Comparison of ENCODE assay signal across 9 cellular contexts in the genomic region with DNA sequence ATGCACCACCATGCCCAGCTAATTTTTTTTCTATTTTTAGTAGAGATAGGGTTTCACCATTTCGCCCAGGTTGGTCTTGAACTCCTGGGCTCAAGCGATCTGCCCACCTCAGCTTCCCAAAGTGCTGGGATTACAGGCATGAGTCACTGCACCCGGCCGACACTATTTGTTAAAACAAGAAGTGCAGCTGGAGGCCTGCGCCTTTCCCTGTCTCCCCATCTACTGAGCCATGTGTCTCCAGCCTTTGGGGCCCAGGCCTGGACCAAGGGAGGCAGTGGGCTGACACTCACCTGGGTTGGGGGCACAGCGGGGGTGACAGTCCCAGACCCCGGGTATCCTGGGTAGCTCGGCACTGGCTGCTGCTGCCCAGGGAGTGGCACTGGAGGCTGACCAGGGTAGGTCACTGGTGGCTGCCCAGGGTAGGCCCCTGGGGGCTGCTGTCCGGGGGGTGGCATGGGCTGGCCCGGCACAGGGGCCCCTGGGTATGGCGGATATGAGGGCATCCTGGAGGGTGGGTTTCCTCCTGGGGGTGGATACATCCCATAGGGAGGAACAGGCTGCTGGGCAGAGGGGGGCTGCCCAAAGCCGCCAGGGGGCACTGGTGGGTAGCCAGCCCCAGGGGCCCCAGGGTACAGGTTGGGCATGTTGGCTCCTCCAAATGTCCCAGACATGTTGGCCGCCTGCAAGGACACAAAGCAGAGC. TPM values are rescaled to one million over a fixed set of nuclear protein-coding genes. Genes with fewer than 3 reads are reported as not detected.
A peak's percentile ranks its signal among the peaks of the same experiment; 100 is the strongest.
DNase-seq lines count a peak whose midpoint lies in the region; ATAC-seq and TF ChIP-seq lines count a peak whose summit lies in the region.
"Had no signal": no experiment of that assay in that cellular context is flagged by ENCODE, and none has a peak within 500 bp of the region (broad histone marks: within the 10 kb centered on the region; RNA-seq: fewer than 3 reads in every experiment).

No MANE protein-coding gene starts in this region.

- peak; percentile 61 for DNase-seq in GM13977 (ENCODE audit: low spot score)
- DNase-seq in LHCN-M2 (ENCODE audit: low read depth): peak; percentile 38
- no peak for DNase-seq in sciatic nerve (ENCODE audit: low spot score)
- DNase-seq in hepatic stellate cell (ENCODE audit: low spot score): no peak
- no peak for DNase-seq in occipital lobe (lab: John Stamatoyannopoulos, UW)
- DNase-seq: activated T-cell treated with anti-CD3 and anti-CD28 coated beads, Interleukin-2, amount 50 U/mL, for 4 hours had no signal

- H3K4me1 Mint-ChIP-seq in dendritic cell treated with granulocyte-macrophage colony-stimulating factor and Interleukin-4, amounts not matched to agents 40 ng/mL and 50 ng/mL, for 4 days (ENCODE audit: low read depth): peaks cover 95% of the 10 kb centered on the region

- no peaks in the 10 kb centered on the region for H3K27me3 Mint-ChIP-seq in dendritic cell treated with granulocyte-macrophage colony-stimulating factor and Interleukin-4, amounts not matched to agents 40 ng/mL and 50 ng/mL, for 4 days

- peak overlapping the region; percentile 88 for H3K27ac Mint-ChIP-seq in dendritic cell treated with granulocyte-macrophage colony-stimulating factor and Interleukin-4, amounts not matched to agents 40 ng/mL and 50 ng/mL, for 4 days

- H3K36me3 Mint-ChIP-seq in dendritic cell treated with granulocyte-macrophage colony-stimulating factor and Interleukin-4, amounts not matched to agents 40 ng/mL and 50 ng/mL, for 4 days (ENCODE audit: low read depth): peaks cover 99% of the 10 kb centered on the region

- H3K9me3 Mint-ChIP-seq in dendritic cell treated with granulocyte-macrophage colony-stimulating factor and Interleukin-4, amounts not matched to agents 40 ng/mL and 50 ng/mL, for 4 days: no peaks in the 10 kb centered on the region
- H3K9me3 Mint-ChIP-seq: activated T-cell treated with anti-CD3 and anti-CD28 coated beads, Interleukin-2, amount 50 U/mL, for 4 hours had no signal

- in situ Hi-C loops in GM13977 (cut with MboI; ENCODE audit: low pct_unique_long_range_greater_than_20kb, low sequenced_read_pairs, unreplicated experiment): no loop called here

- H3K4me3 Mint-ChIP-seq in dendritic cell treated with granulocyte-macrophage colony-stimulating factor and Interleukin-4, amounts not matched to agents 40 ng/mL and 50 ng/mL, for 4 days: no peak overlapping the region
- H3K4me3 Mint-ChIP-seq: activated T-cell treated with anti-CD3 and anti-CD28 coated beads, Interleukin-2, amount 50 U/mL, for 4 hours had no signal

- peak; percentile 45 for TF ChIP-seq CTCF in GM13977 (IDR thresholded peaks at IDR 0.05; ENCODE audit: extremely low read depth, insufficient read depth, missing control alignments)

- ATAC-seq in sciatic nerve: peak; percentile 4
- ATAC-seq in HG03442 (IDR thresholded peaks at IDR 0.05; ENCODE audit: unreplicated experiment): no peak
- no peak for ATAC-seq in HG03571 (IDR thresholded peaks at IDR 0.05; ENCODE audit: unreplicated experiment)

- intact Hi-C loops in dendritic cell treated with granulocyte-macrophage colony-stimulating factor and Interleukin-4, amounts not matched to agents 40 ng/mL and 50 ng/mL, for 4 days (cut with micrococcal nuclease): loop anchor here (5.0 kb wide), 1 partner anchor 33 kb away; no protein-coding TSS in a partner anchor
- intact Hi-C loops in sciatic nerve (cut with DNase I): no loop called here

RNA-seq across cellular contexts. Expression of a gene that starts 36.3 kb away (rescaled TPM):
- not detected in 2 replicates for total RNA-seq in LHCN-M2 (2014; rRNA removed)
- polyA plus RNA-seq in LHCN-M2 (2012): 0.80 TPM
- 103 TPM for total RNA-seq in sciatic nerve
- total RNA-seq in occipital lobe: 1.6 TPM
- total RNA-seq: activated T-cell treated with anti-CD3 and anti-CD28 coated beads, Interleukin-2, amount 50 U/mL, for 4 hours had no signal

RNA-seq across cellular contexts. Expression of a gene that starts 36.5 kb away (rescaled TPM):
- total RNA-seq in LHCN-M2 (2014; rRNA removed): 55.9 and 84.7 TPM in 2 replicates
- polyA plus RNA-seq in LHCN-M2 (2012): 210 TPM
- total RNA-seq in sciatic nerve: 205 TPM
- total RNA-seq in occipital lobe: 2.3 TPM

Comparison
In these comparisons a context has a peak if more than half of its experiments do, and no peak if none do; other contexts are left out.
1. DNase-seq: peak in GM13977 (single experiment) and LHCN-M2 (single experiment); none in sciatic nerve (single experiment), hepatic stellate cell (single experiment) and occipital lobe (single experiment).
2. RNA of a gene that starts 36.3 kb away (total RNA-seq): 103 TPM in sciatic nerve (single experiment); 1.6 TPM in occipital lobe (single experiment) and not detected in LHCN-M2; every median in the first group is over 10 times any median in the second.
3. RNA of a gene that starts 36.5 kb away (total RNA-seq): 205 TPM in sciatic nerve (single experiment) and 55.9 to 84.7 TPM in LHCN-M2; 2.3 TPM in occipital lobe (single experiment); every median in the first group is over 10 times any median in the second.